ENCODE assay signal across 12 cellular contexts in genomic region chr1:8406946-8407345, GRCh38.
DNase-seq lines count a peak whose midpoint lies in the region; TF ChIP-seq lines count a peak whose summit lies in the region.
"Had no signal": no experiment of that assay in that cellular context is flagged by ENCODE, and none has a peak within 500 bp of the region (broad histone marks: within the 10 kb centered on the region; RNA-seq: fewer than 3 reads in every experiment).

No MANE protein-coding gene starts in this region.

- TF ChIP-seq EP300 in ovary (IDR thresholded peaks at IDR 0.05): no peak

- CTCF ChIA-PET in MCF 10A (lab: Yijun Ruan, JAX): interaction anchor here (0.7 kb wide), 2 partner anchors 46 to 584 kb away, joined by 3 read pairs; no protein-coding TSS in a partner anchor

- H3K4me1 ChIP-seq in breast epithelium: peaks cover 24 to 40% of the 10 kb centered on the region in 2 donors
- peaks cover 29% of the 10 kb centered on the region in 2 donors for H3K4me1 ChIP-seq in uterus
- H3K4me1 ChIP-seq in ovary (ENCODE audit: insufficient read depth): peaks cover 31% of the 10 kb centered on the region

- H3K4me1 Mint-ChIP-seq in MCF 10A (ENCODE audit: insufficient read depth, unreplicated experiment) (peaks cover 17% of the 10 kb centered on the region), endothelial cell (ENCODE audit: unreplicated experiment) (peaks cover 28% of the 10 kb centered on the region), nephron (peaks cover 67% of the 10 kb centered on the region)

- intact Hi-C loops in breast epithelium (cut with DNase I; ENCODE audit: low total_unique reads): no loop called here
- intact Hi-C loops in MCF 10A (cut with micrococcal nuclease): no loop called here
- intact Hi-C loops in uterus (cut with DNase I; ENCODE audit: low total_unique reads): no loop called here
- intact Hi-C loops in ovary (cut with DNase I): loop anchor here in 1 of 4 donors (10.0 kb wide), 1 partner anchor 52 kb away; no protein-coding TSS in a partner anchor

- H3K9me3 Mint-ChIP-seq in MCF 10A (ENCODE audit: unreplicated experiment) (no peaks in the 10 kb centered on the region), endothelial cell (ENCODE audit: unreplicated experiment) (no peaks in the 10 kb centered on the region), nephron (no peaks in the 10 kb centered on the region)

- no peaks in the 10 kb centered on the region for H3K27me3 ChIP-seq in breast epithelium
- H3K27me3 ChIP-seq in uterus: no peaks in the 10 kb centered on the region
- H3K27me3 ChIP-seq in ovary: no peaks in the 10 kb centered on the region

- no peak for TF ChIP-seq POLR2A in breast epithelium (IDR thresholded peaks at IDR 0.05)
- no peak for TF ChIP-seq POLR2A in uterus (IDR thresholded peaks at IDR 0.05)
- TF ChIP-seq POLR2A in ovary (IDR thresholded peaks at IDR 0.05): no peak

- H3K27me3 Mint-ChIP-seq in MCF 10A (ENCODE audit: insufficient read depth, unreplicated experiment) (no peaks in the 10 kb centered on the region), endothelial cell (ENCODE audit: unreplicated experiment) (peaks cover 11% of the 10 kb centered on the region), nephron (ENCODE audit: low read depth) (no peaks in the 10 kb centered on the region)

- H3K9me3 ChIP-seq in breast epithelium: no peaks in the 10 kb centered on the region
- H3K9me3 ChIP-seq in uterus: no peaks in the 10 kb centered on the region
- H3K9me3 ChIP-seq in ovary: no peaks in the 10 kb centered on the region
- H3K9me3 ChIP-seq: A549 had no signal

- H3K4me3 Mint-ChIP-seq in MCF 10A (ENCODE audit: unreplicated experiment): no peak overlapping the region
- H3K4me3 Mint-ChIP-seq in endothelial cell (ENCODE audit: unreplicated experiment): no peak overlapping the region
- no peak overlapping the region for H3K4me3 Mint-ChIP-seq in nephron

- H3K36me3 ChIP-seq in breast epithelium (no peaks in the 10 kb centered on the region), uterus (no peaks in the 10 kb centered on the region), ovary (no peaks in the 10 kb centered on the region)

- BruUV-seq in MCF 10A (replicated peaks; lab: Mats Ljungman, UMichigan): no TSS peak

- no peak overlapping the region for H3K4me3 ChIP-seq in breast epithelium
- H3K4me3 ChIP-seq in uterus: no peak overlapping the region
- H3K4me3 ChIP-seq in ovary: no peak overlapping the region
- H3K4me3 ChIP-seq: A549, GM12878 had no signal

- H3K36me3 Mint-ChIP-seq in MCF 10A (ENCODE audit: insufficient read depth, unreplicated experiment): peaks cover 28% of the 10 kb centered on the region
- peaks cover 33% of the 10 kb centered on the region for H3K36me3 Mint-ChIP-seq in endothelial cell (ENCODE audit: low read depth, unreplicated experiment)
- H3K36me3 Mint-ChIP-seq in nephron (ENCODE audit: low read depth): peaks cover 53% of the 10 kb centered on the region

- DNase-seq in breast epithelium (ENCODE audit: low spot score in 2 of 2) (no peak), MCF 10A (ENCODE audit: unreplicated experiment) (no peak), endothelial cell (ENCODE audit: low spot score) (no peak), uterus (no peak), ovary (no peak), DMS53 (lab: John Stamatoyannopoulos, UW) (no peak)
- no peak for DNase-seq in activated CD8-positive, alpha-beta memory T cell treated with anti-CD3 and anti-CD28 coated beads for 24 hours
- DNase-seq: effector memory CD4-positive, alpha-beta T cell; NCI-H2029 had no signal

- H3K27ac Mint-ChIP-seq in MCF 10A (ENCODE audit: low read depth, unreplicated experiment): no peak overlapping the region
- peak overlapping the region; percentile 7 for H3K27ac Mint-ChIP-seq in endothelial cell (ENCODE audit: unreplicated experiment)
- H3K27ac Mint-ChIP-seq in nephron: peak overlapping the region; percentile 96 to 97 (median 96)

- TF ChIP-seq CTCF in breast epithelium (IDR thresholded peaks at IDR 0.05): no peak
- no peak for TF ChIP-seq CTCF in MCF 10A (IDR thresholded peaks at IDR 0.05; ENCODE audit: unreplicated experiment)
- no peak for TF ChIP-seq CTCF in endothelial cell (IDR thresholded peaks at IDR 0.05; ENCODE audit: unreplicated experiment)
- TF ChIP-seq CTCF in nephron (IDR thresholded peaks at IDR 0.05; ENCODE audit: unreplicated experiment in 3 of 3): no peak
- no peak for TF ChIP-seq CTCF in uterus (IDR thresholded peaks at IDR 0.05)
- TF ChIP-seq CTCF in ovary (IDR thresholded peaks at IDR 0.05): no peak

- peak overlapping the region; percentile 81 to 91 for H3K27ac ChIP-seq in breast epithelium
- H3K27ac ChIP-seq in uterus: peak overlapping the region; percentile 81 to 95
- H3K27ac ChIP-seq in ovary: no peak overlapping the region
- H3K27ac ChIP-seq: A549 had no signal

- 61 to 79% (median 76%) methylated on average over 5 of the region's 5 CpGs for WGBS in ovary, 3 donors

- POLR2A ChIA-PET in MCF 10A (lab: Yijun Ruan, JAX): interaction anchor here (0.6 to 1.2 kb wide), 3 partner anchors 14 to 25 kb away, joined by 4 to 6 read pairs (median 4); no protein-coding TSS in a partner anchor

Comparison
In these comparisons a context has a peak if more than half of its experiments do, and no peak if none do; other contexts are left out.
1. H3K27ac ChIP-seq: peak in breast epithelium (2 of 2) and uterus (2 of 2); none in ovary (0 of 2).